ENCODE assay signal across 20 cellular contexts in genomic region chr17:45335721-45336120, GRCh38. TPM values are rescaled to one million over a fixed set of nuclear protein-coding genes. Genes with fewer than 3 reads are reported as not detected.
DNase-seq lines count a peak whose midpoint lies in the region; ATAC-seq and TF ChIP-seq lines count a peak whose summit lies in the region.
"Had no signal": no experiment of that assay in that cellular context is flagged by ENCODE, and none has a peak within 500 bp of the region (broad histone marks: within the 10 kb centered on the region; RNA-seq: fewer than 3 reads in every experiment).

No MANE protein-coding gene starts in this region.

- intact Hi-C loops in activated B cell treated with CpG ODN at 0.5 μM for 24 hours (cut with micrococcal nuclease), result no loop called here
- intact Hi-C loops in lower lobe of right lung (cut with DNase I), result no loop called here

- no peak overlapping the region for H3T11ph ChIP-seq in H9 (ENCODE audit: low read length)

- H3K23me2 ChIP-seq in H9 (ENCODE audit: insufficient read length, low read depth, low read length, poor library complexity, severe bottlenecking), result no peaks in the 10 kb centered on the region

- H3K4me1 Mint-ChIP-seq in H9 (peaks cover 15% of the 10 kb centered on the region in 2 experiments), activated B cell treated with CpG ODN at 0.5 μM for 24 hours (peaks cover 35% of the 10 kb centered on the region)
- peaks cover 49 to 67% of the 10 kb centered on the region in 2 donors for H3K4me1 Mint-ChIP-seq in stimulated activated naive B cell treated with anti-CD40 and anti-IgM and Interleukin-4, amounts not matched to agents 10 μg/mL and 1 μg/mL and 100 μg/mL, for 72 hours

- no peaks in the 10 kb centered on the region for H3K4me1 ChIP-seq in H9 (ENCODE audit: insufficient read depth, low read length)
- peaks cover 36% of the 10 kb centered on the region for H3K4me1 ChIP-seq in lower lobe of right lung

- POLR2A ChIA-PET in activated B cell treated with CpG ODN at 0.5 μM for 24 hours (lab: Charles Lee), result interaction anchor here (0.9 to 3.9 kb wide), 2 partner anchors 20 to 37 kb away, joined by 8 to 46 read pairs; partner anchors contain the start of gene MAP3K14

- no peak overlapping the region for H3K9ac ChIP-seq in H9 (ENCODE audit: extremely low read depth, insufficient read length, low read length)

- no peak overlapping the region for H2BK12ac ChIP-seq in H9 (ENCODE audit: insufficient read length, low read depth, low read length)

- H3K27me3 ChIP-seq in H9 (ENCODE audit: insufficient read depth, low read length) (peaks cover 6% of the 10 kb centered on the region; the same call in 1 of the 2 replicates), lower lobe of right lung (ENCODE audit: low read depth) (no peaks in the 10 kb centered on the region)

- H3K27ac ChIP-seq in H9 (ENCODE audit: insufficient read length, low read depth, low read length) (no peak overlapping the region), lower lobe of right lung (no peak overlapping the region)
- H3K27ac ChIP-seq: PC-9, RWPE1, SK-N-MC had no signal

- H4K8ac ChIP-seq in H9 (replicated peaks; ENCODE audit: insufficient read length, low read depth, low read length), result no peak overlapping the region

- H2BK20ac ChIP-seq in H9 (ENCODE audit: low read depth, low read length, poor library complexity, severe bottlenecking), result no peak overlapping the region

- H2AFZ ChIP-seq in H9 (ENCODE audit: low read length), result no peak overlapping the region
- H2AFZ ChIP-seq: PC-9 had no signal

- H3K56ac ChIP-seq in H9 (ENCODE audit: insufficient read length, low read depth, low read length), result no peak overlapping the region

- no peak overlapping the region for H3K23ac ChIP-seq in H9 (ENCODE audit: insufficient read length, low read depth, low read length)

- no peak overlapping the region for H2BK120ac ChIP-seq in H9 (ENCODE audit: low read depth, low read length, poor library complexity, severe bottlenecking)

- no peak overlapping the region for H4K5ac ChIP-seq in H9 (ENCODE audit: insufficient read length, low read depth, low read length)

- H3K4ac ChIP-seq in H9 (ENCODE audit: low read depth, low read length), result no peak overlapping the region

- H3K4me3 Mint-ChIP-seq in H9 (no peak overlapping the region), activated B cell treated with CpG ODN at 0.5 μM for 24 hours (no peak overlapping the region)
- no peak overlapping the region for H3K4me3 Mint-ChIP-seq in stimulated activated naive B cell treated with anti-CD40 and anti-IgM and Interleukin-4, amounts not matched to agents 10 μg/mL and 1 μg/mL and 100 μg/mL, for 72 hours
- H3K4me3 Mint-ChIP-seq: B cell, CD14-positive monocyte had no signal

- H2BK5ac ChIP-seq in H9 (ENCODE audit: insufficient read length, low read length), result no peak overlapping the region

- CTCF ChIA-PET in activated B cell treated with CpG ODN at 0.5 μM for 24 hours (lab: Charles Lee), result interaction anchor here (1.0 kb wide), 1 partner anchor 59 kb away, joined by 3 read pairs; no protein-coding TSS in a partner anchor

- H3K27me3 Mint-ChIP-seq in H9 (ENCODE audit: low read depth) (peaks cover 35% of the 10 kb centered on the region), activated B cell treated with CpG ODN at 0.5 μM for 24 hours (no peaks in the 10 kb centered on the region)
- no peaks in the 10 kb centered on the region for H3K27me3 Mint-ChIP-seq in stimulated activated naive B cell treated with anti-CD40 and anti-IgM and Interleukin-4, amounts not matched to agents 10 μg/mL and 1 μg/mL and 100 μg/mL, for 72 hours
- H3K27me3 Mint-ChIP-seq: B cell had no signal

- H3K18ac ChIP-seq in H9 (ENCODE audit: insufficient read length, low read depth, low read length), result no peak overlapping the region

- H3K14ac ChIP-seq in H9 (ENCODE audit: insufficient read depth, low read length), result no peak overlapping the region

- no peak overlapping the region for H3K4me3 ChIP-seq in lower lobe of right lung
- H3K4me3 ChIP-seq: A549, PC-9, SK-N-MC had no signal

- H3K27ac Mint-ChIP-seq in H9 (no peak overlapping the region), activated B cell treated with CpG ODN at 0.5 μM for 24 hours (peak overlapping the region; percentile 20)
- H3K27ac Mint-ChIP-seq in stimulated activated naive B cell treated with anti-CD40 and anti-IgM and Interleukin-4, amounts not matched to agents 10 μg/mL and 1 μg/mL and 100 μg/mL, for 72 hours, result peak overlapping the region; percentile 60
- H3K27ac Mint-ChIP-seq: B cell, CD14-positive monocyte had no signal

- H3K79me1 ChIP-seq in H9 (ENCODE audit: insufficient read depth, low read depth, low read length, poor library complexity, severe bottlenecking), result no peaks in the 10 kb centered on the region

- no peaks in the 10 kb centered on the region; a peak in 1 of 5 replicates for H3K9me3 Mint-ChIP-seq in H9
- no peaks in the 10 kb centered on the region for H3K9me3 Mint-ChIP-seq in activated B cell treated with CpG ODN at 0.5 μM for 24 hours
- H3K9me3 Mint-ChIP-seq in stimulated activated naive B cell treated with anti-CD40 and anti-IgM and Interleukin-4, amounts not matched to agents 10 μg/mL and 1 μg/mL and 100 μg/mL, for 72 hours, result peaks cover 0 to 3% of the 10 kb centered on the region in 2 donors

- H4K91ac ChIP-seq in H9 (ENCODE audit: insufficient read length, low read depth, low read length), result no peak overlapping the region

- DNase-seq in H9 (peak; percentile 22), activated B cell treated with CpG ODN at 0.5 μM for 24 hours (no peak), lower lobe of right lung (peak; percentile 5), H4 (ENCODE audit: low spot score) (no peak), SKM-1 treated with dmso at 0.1 percent for 144 hours (lab: John Stamatoyannopoulos, UW; ENCODE audit: unreplicated experiment) (no peak)
- no peak for DNase-seq in stimulated activated naive B cell treated with anti-CD40 and anti-IgM and Interleukin-4, amounts not matched to agents 10 μg/mL and 1 μg/mL and 100 μg/mL, for 72 hours
- DNase-seq: GDM1, H7, NCI-H1092, NCI-H1436, NCI-H187 treated with DMSO at 0.1 percent for 48 hours, NCI-H510A, PC-9, SHP77 treated with DMSO at 0.1 percent for 48 hours had no signal

- no peak overlapping the region for H2AK5ac ChIP-seq in H9 (ENCODE audit: insufficient read length, low read length)

- no peaks in the 10 kb centered on the region for H4K20me1 ChIP-seq in H9 (ENCODE audit: control insufficient read depth, insufficient read depth, insufficient read length)

- H3K36me3 Mint-ChIP-seq in H9 (ENCODE audit: insufficient read depth in 1 of 3, low read depth in 3 of 3) (no peaks in the 10 kb centered on the region), activated B cell treated with CpG ODN at 0.5 μM for 24 hours (ENCODE audit: low read depth) (no peaks in the 10 kb centered on the region)
- no peaks in the 10 kb centered on the region for H3K36me3 Mint-ChIP-seq in stimulated activated naive B cell treated with anti-CD40 and anti-IgM and Interleukin-4, amounts not matched to agents 10 μg/mL and 1 μg/mL and 100 μg/mL, for 72 hours
- H3K36me3 Mint-ChIP-seq: CD14-positive monocyte had no signal

- H3K36me3 ChIP-seq in lower lobe of right lung, result no peaks in the 10 kb centered on the region

- no peak for TF ChIP-seq CTCF in H9 (conservative IDR thresholded peaks at IDR 0.05)
- TF ChIP-seq CTCF in activated B cell treated with CpG ODN at 0.5 μM for 24 hours (IDR thresholded peaks at IDR 0.05), result no peak
- TF ChIP-seq CTCF in lower lobe of right lung (IDR thresholded peaks at IDR 0.05), result no peak

- H3K9me3 ChIP-seq in H9 (ENCODE audit: control insufficient read depth, low read depth, low read length) (no peaks in the 10 kb centered on the region), lower lobe of right lung (no peaks in the 10 kb centered on the region)
- H3K9me3 ChIP-seq: A549 had no signal

- H2BK15ac ChIP-seq in H9 (ENCODE audit: low read depth, low read length), result no peak overlapping the region

- ATAC-seq in activated B cell treated with CpG ODN at 0.5 μM for 24 hours (ENCODE audit: low read depth) (no peak), lower lobe of right lung (no peak), GM21825 (IDR thresholded peaks at IDR 0.05; ENCODE audit: unreplicated experiment) (no peak)
- ATAC-seq in stimulated activated naive B cell treated with anti-CD40 and anti-IgM and Interleukin-4, amounts not matched to agents 10 μg/mL and 1 μg/mL and 100 μg/mL, for 72 hours (replicated peaks), result no peak
- ATAC-seq: A549 had no signal

- no peaks in the 10 kb centered on the region for H3K79me2 ChIP-seq in H9 (ENCODE audit: insufficient read depth, low read length)

- no CpG with 5 or more reads among the region's 5 CpGs for WGBS in H9 (ENCODE audit: extremely low coverage, insufficient read length, low lambda C conversion rate)

- H3K4me2 ChIP-seq in H9 (ENCODE audit: insufficient read depth, insufficient read length, low read length), result no peak overlapping the region
- H3K4me2 ChIP-seq: A549, PC-9 had no signal

RNA-seq across cellular contexts. Expression of gene MAP3K14, which starts 18.9 kb away (rescaled TPM):
- 7.6 and 7.8 TPM in 2 replicates for total RNA-seq in H9 (2021)
- total RNA-seq in activated B cell treated with CpG ODN at 0.5 μM for 24 hours, result 81.2 and 88.6 TPM in 2 replicates
- total RNA-seq in lower lobe of right lung, result 9.3 TPM
- 4.3 and 4.6 TPM in 2 replicates for total RNA-seq in H4 (2014; rRNA removed; shearing (Covaris generic))

Comparison
In these comparisons a context has a peak if more than half of its experiments do, and no peak if none do; other contexts are left out.
1. DNase-seq: peak in H9 (single experiment) and lower lobe of right lung (single experiment); none in activated B cell treated with CpG ODN at 0.5 μM for 24 hours (single experiment), stimulated activated naive B cell treated with anti-CD40 and anti-IgM and Interleukin-4, amounts not matched to agents 10 μg/mL and 1 μg/mL and 100 μg/mL, for 72 hours (single experiment), H4 (single experiment) and SKM-1 treated with dmso at 0.1 percent for 144 hours (single experiment).
2. H3K27ac Mint-ChIP-seq: peak in activated B cell treated with CpG ODN at 0.5 μM for 24 hours (single experiment) and stimulated activated naive B cell treated with anti-CD40 and anti-IgM and Interleukin-4, amounts not matched to agents 10 μg/mL and 1 μg/mL and 100 μg/mL, for 72 hours (single experiment); none in H9 (0 of 3).